24 cellular contexts compared by ENCODE assay signal in genomic region chr15:27889258-27889657, GRCh38.
"Had no signal": no experiment of that assay in that cellular context is flagged by ENCODE, and none has a peak within 500 bp of the region (broad histone marks: within the 10 kb centered on the region; RNA-seq: fewer than 3 reads in every experiment).

No MANE protein-coding gene starts in this region.

- ATAC-seq: activated CD8-positive, alpha-beta T cell treated with anti-CD3 and anti-CD28 coated beads, Interleukin-2, amount 10 ng/mL, durations not matched to agents 7 days and 5 days had no signal

- DNase-seq: activated CD4-positive, alpha-beta T cell treated with anti-CD3 and anti-CD28 coated beads for 1 hour; activated CD4-positive, alpha-beta T cell treated with anti-CD3 and anti-CD28 coated beads for 48 hours; activated CD4-positive, alpha-beta T cell treated with anti-CD3 and anti-CD28 coated beads, Interleukin-2, amount 50 U/mL, for 4 hours; activated CD4-positive, CD25-positive, alpha-beta regulatory T cell; activated CD8-positive, alpha-beta T cell treated with anti-CD3 and anti-CD28 coated beads, Interleukin-2, amount 10 ng/mL, durations not matched to agents 7 days and 5 days; activated gamma-delta T cell; activated naive CD4-positive, alpha-beta T cell treated with Interleukin-2 at 50 U/mL for 16 hours; activated naive CD8-positive, alpha-beta T cell treated with anti-CD3 and anti-CD28 coated beads, Interleukin-2, amount 10 ng/mL, durations not matched to agents 7 days and 5 days; activated T-cell treated with anti-CD3 and anti-CD28 coated beads, Interleukin-2, amount 50 U/mL, for 24 hours; amygdala; NCI-H1105; NCI-H1417 treated with DMSO at 0.1 percent for 48 hours; NCI-H187 treated with DMSO at 0.1 percent for 48 hours; NCI-H2081; NCI-H2171 treated with DMSO at 0.1 percent for 48 hours; NCI-H226; NCI-H446 treated with DMSO at 0.1 percent for 48 hours; NCI-H524; Right ventricle myocardium superior; SW 1271; T1000; WERI-Rb-1 had no signal

- H3K4me3 Mint-ChIP-seq: activated CD8-positive, alpha-beta T cell treated with anti-CD3 and anti-CD28 coated beads, Interleukin-2, amount 10 ng/mL, durations not matched to agents 7 days and 5 days; activated naive CD4-positive, alpha-beta T cell treated with anti-CD3 and anti-CD28 coated beads, Interleukin-2, amount 50 U/mL, for 24 hours; activated naive CD8-positive, alpha-beta T cell treated with anti-CD3 and anti-CD28 coated beads, Interleukin-2, amount 10 ng/mL, durations not matched to agents 7 days and 5 days; activated T-cell treated with anti-CD3 and anti-CD28 coated beads, Interleukin-2, amount 50 U/mL, for 24 hours had no signal

- H3K4me1 Mint-ChIP-seq: activated naive CD4-positive, alpha-beta T cell treated with anti-CD3 and anti-CD28 coated beads, Interleukin-2, amount 50 U/mL, for 24 hours; activated naive CD8-positive, alpha-beta T cell treated with anti-CD3 and anti-CD28 coated beads, Interleukin-2, amount 10 ng/mL, durations not matched to agents 7 days and 5 days had no signal

- H3K27ac Mint-ChIP-seq: activated CD8-positive, alpha-beta T cell treated with anti-CD3 and anti-CD28 coated beads, Interleukin-2, amount 10 ng/mL, durations not matched to agents 7 days and 5 days; activated naive CD4-positive, alpha-beta T cell treated with anti-CD3 and anti-CD28 coated beads, Interleukin-2, amount 50 U/mL, for 24 hours; activated naive CD8-positive, alpha-beta T cell treated with anti-CD3 and anti-CD28 coated beads, Interleukin-2, amount 10 ng/mL, durations not matched to agents 7 days and 5 days; activated T-cell treated with anti-CD3 and anti-CD28 coated beads, Interleukin-2, amount 50 U/mL, for 24 hours; activated T-helper 2 cell treated with anti-CD3 and anti-CD28 coated beads, Interferon-gamma antibody, Interleukin-2, Interleukin-4, amounts not matched to agents 10 μg/mL and 5 μg/mL and 100 μg/mL, durations not matched to agents 14 hours and 24 hours and 36 hours had no signal

- H3K36me3 Mint-ChIP-seq: activated naive CD8-positive, alpha-beta T cell treated with anti-CD3 and anti-CD28 coated beads, Interleukin-2, amount 10 ng/mL, durations not matched to agents 7 days and 5 days had no signal

- H3K27me3 Mint-ChIP-seq: activated naive CD8-positive, alpha-beta T cell treated with anti-CD3 and anti-CD28 coated beads, Interleukin-2, amount 10 ng/mL, durations not matched to agents 7 days and 5 days had no signal
